9 cellular contexts compared by ENCODE assay signal in genomic region chr5:137658324-137658723, GRCh38.
"Had no signal": no experiment of that assay in that cellular context is flagged by ENCODE, and none has a peak within 500 bp of the region (broad histone marks: within the 10 kb centered on the region; RNA-seq: fewer than 3 reads in every experiment).

No MANE protein-coding gene starts in this region.

- H3K9ac ChIP-seq: GM23248 had no signal

- H3K36me3 ChIP-seq: HAP-1 had no signal

- H3K27ac Mint-ChIP-seq: HFFc6 had no signal

- H3K4me3 Mint-ChIP-seq: HFFc6 had no signal

- DNase-seq: GM23248, GOT3, H7, HFFc6, IMR-90, KBM-7 had no signal

- H3K4me1 ChIP-seq: HAP-1 had no signal

- H3K9me3 ChIP-seq: HAP-1 had no signal

- ATAC-seq: HCT116 had no signal

- H3K4me3 ChIP-seq: GM23248, HAP-1 had no signal

- H2AFZ ChIP-seq: GM23248 had no signal

- H3K9me3 Mint-ChIP-seq: HFFc6 had no signal

- H3K27ac ChIP-seq: GM23248, HL-60 had no signal
